In genomic region chr4:37725718-37726117, GRCh38 we compare ENCODE assay signal across 32 cellular contexts. TPM values are rescaled to one million over a fixed set of nuclear protein-coding genes. Genes with fewer than 3 reads are reported as not detected.
DNase-seq lines count a peak whose midpoint lies in the region; ATAC-seq, FAIRE-seq and TF ChIP-seq lines count a peak whose summit lies in the region.
"Had no signal": no experiment of that assay in that cellular context is flagged by ENCODE, and none has a peak within 500 bp of the region (broad histone marks: within the 10 kb centered on the region; RNA-seq: fewer than 3 reads in every experiment).

No MANE protein-coding gene starts in this region.

- peak; percentile 75 for ATAC-seq in GM19035 (IDR thresholded peaks at IDR 0.05; ENCODE audit: unreplicated experiment)
- ATAC-seq in HG02759 (IDR thresholded peaks at IDR 0.05; ENCODE audit: unreplicated experiment) = peak; percentile 77
- peak; percentile 70 for ATAC-seq in HG03439 (IDR thresholded peaks at IDR 0.05; ENCODE audit: unreplicated experiment)
- ATAC-seq in HG03571 (IDR thresholded peaks at IDR 0.05; ENCODE audit: unreplicated experiment) = no peak
- ATAC-seq in GM21825 (IDR thresholded peaks at IDR 0.05; ENCODE audit: unreplicated experiment) = no peak
- ATAC-seq: HepG2, natural killer cell had no signal

- H3K27ac ChIP-seq in tibial nerve = no peak overlapping the region
- H3K27ac ChIP-seq: ascending aorta, cardiac muscle cell, colonic mucosa, RWPE1, stomach, tibial artery had no signal

- H3K4me3 ChIP-seq in tibial nerve = no peak overlapping the region
- H3K4me3 ChIP-seq: ascending aorta, cardiac muscle cell, colonic mucosa, stomach, tibial artery had no signal

- in situ Hi-C loops in KBM-7 (cut with MboI; ENCODE audit: low pct_unique_long_range_greater_than_20kb, low sequenced_read_pairs) = no loop called here

- TF ChIP-seq EP300 in tibial nerve (IDR thresholded peaks at IDR 0.05) = no peak

- H3K9me3 ChIP-seq in tibial nerve = no peaks in the 10 kb centered on the region
- H3K9me3 ChIP-seq: ascending aorta, colonic mucosa, stomach, tibial artery had no signal

- TF ChIP-seq POLR2A in GM12891 (IDR thresholded peaks at IDR 0.05; ENCODE audit: low read depth, low read length) (no peak), tibial nerve (IDR thresholded peaks at IDR 0.05) (no peak)

- FAIRE-seq in GM12891 (lab: Jason Lieb, UNC) = no peak
- FAIRE-seq: HepG2, kidney, TTC549 had no signal

- no peaks in the 10 kb centered on the region for H3K36me3 ChIP-seq in tibial nerve
- H3K36me3 ChIP-seq: ascending aorta, cardiac muscle cell, colonic mucosa, stomach, tibial artery had no signal

- H3K27me3 ChIP-seq in tibial nerve = no peaks in the 10 kb centered on the region
- H3K27me3 ChIP-seq: ascending aorta, cardiac muscle cell, colonic mucosa, stomach, tibial artery had no signal

- H3K4me1 ChIP-seq in tibial nerve = no peaks in the 10 kb centered on the region
- H3K4me1 ChIP-seq: ascending aorta, colonic mucosa, tibial artery had no signal

- WGBS in tibial nerve, 2 donors = 75 to 97% methylated on average over 7 of the region's 7 CpGs

- TF ChIP-seq CTCF in tibial nerve (IDR thresholded peaks at IDR 0.05) = no peak

- DNase-seq in GM12891 (ENCODE audit: insufficient read length, low spot score) = no peak
- no peak for DNase-seq in tibial nerve (ENCODE audit: low spot score in 2 of 2)
- no peak for DNase-seq in KBM-7
- DNase-seq: activated CD4-positive, alpha-beta memory T cell treated with anti-CD3 and anti-CD28 coated beads, Interleukin-2, amount 10 ng/mL, durations not matched to agents 7 days and 5 days; activated CD4-positive, CD25-positive, alpha-beta regulatory T cell treated with anti-CD3 and anti-CD28 coated beads, Interleukin-2, amount 50 U/mL, for 72 hours; activated CD8-positive, alpha-beta memory T cell treated with anti-CD3 and anti-CD28 coated beads, Interleukin-2, amount 50 U/mL, for 48 hours; Calu3; colonic mucosa; DND-41; effector memory CD4-positive, alpha-beta T cell; H9; head of caudate nucleus; kidney; MV-4-11; natural killer cell; NCI-H146; NCI-H2107; NCI-H446; NCI-H82; occipital lobe; stomach; tibial artery had no signal

TF ChIP-seq in GM12891, 5 proteins besides CTCF, POLR2A, EP300 and RAD21:
- TF ChIP-seq PAX5 (IDR thresholded peaks at IDR 0.05; ENCODE audit: insufficient read depth, low read length, severe bottlenecking) (no peak), SPI1 (IDR thresholded peaks at IDR 0.05; ENCODE audit: low read depth, low read length) (0 out of 2 replicates have a peak, but pooled peaks have one; percentile 10)

RNA-seq across cellular contexts. Expression of gene RELL1, which starts 39.5 kb away (rescaled TPM):
- 1.3 TPM for polyA plus RNA-seq in GM12891 (2012; ENCODE audit: low read depth, missing spikeins)
- total RNA-seq in tibial nerve = 10 to 100 TPM; 43.8 to 78.0 (median 61.2) TPM

Comparison
In these comparisons a context has a peak if more than half of its experiments do, and no peak if none do; other contexts are left out.
1. ATAC-seq: peak in GM19035 (single experiment), HG02759 (single experiment) and HG03439 (single experiment); none in HG03571 (single experiment) and GM21825 (single experiment).